ENCODE assay signal across 1 cellular context in the genomic region with DNA sequence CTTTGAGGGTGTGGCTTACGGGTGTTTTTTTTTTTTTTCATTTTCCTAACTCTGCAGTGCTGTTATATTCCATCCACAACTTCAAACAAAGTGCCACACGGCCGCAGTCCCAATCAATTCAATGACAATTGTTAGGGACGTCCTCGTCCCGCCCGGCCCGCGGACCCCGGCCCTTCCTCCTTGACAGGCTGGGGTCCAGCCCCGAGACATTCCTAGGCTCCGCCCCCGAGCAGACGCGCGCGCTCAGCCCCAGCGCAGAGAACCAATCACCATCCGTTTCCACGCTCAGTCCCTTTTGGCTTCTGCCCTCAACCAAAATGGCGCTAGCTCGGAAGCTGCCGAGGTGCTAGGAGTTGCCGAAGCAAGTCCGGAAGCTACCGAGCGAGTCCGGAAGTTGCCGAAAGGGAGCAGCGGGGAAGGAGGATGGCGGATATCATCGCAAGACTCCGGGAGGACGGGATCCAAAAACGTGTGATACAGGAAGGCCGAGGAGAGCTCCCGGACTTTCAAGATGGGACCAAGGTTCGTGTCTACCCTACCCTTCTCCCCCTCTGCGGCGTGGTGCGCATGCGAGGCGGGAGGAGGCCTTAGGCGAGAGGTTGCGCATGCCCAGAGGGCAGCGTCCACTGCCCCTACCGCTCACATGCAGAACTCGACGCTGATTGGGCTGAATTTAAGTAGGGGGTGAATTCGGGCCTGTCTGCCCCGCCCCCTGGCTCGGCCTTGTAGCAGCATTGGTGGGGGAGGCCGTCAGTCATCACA.
A peak's percentile ranks its signal among the peaks of the same experiment; 100 is the strongest.
TF ChIP-seq lines count a peak whose summit lies in the region.

TSS of gene AIP (plus strand) at position 291 of the 762 bp plus-strand sequence. CDS start at position 424, 133 bp downstream.

TF ChIP-seq in K562, 482 proteins besides CTCF, POLR2A, EP300 and RAD21 (continued from another document and continues in another):
- 0 out of 2 replicates have a peak, but pooled peaks have one; percentile 15 for TF ChIP-seq GMEB1 (CRISPR knock-in tag; IDR thresholded peaks at IDR 0.05)
- no peak for TF ChIP-seq NBN (IDR thresholded peaks at IDR 0.05; ENCODE audit: low read depth)
- TF ChIP-seq ZNF551 (CRISPR knock-in tag; IDR thresholded peaks at IDR 0.05) = no peak
- no peak for TF ChIP-seq ZNF146 (CRISPR knock-in tag; IDR thresholded peaks at IDR 0.05; ENCODE audit: unreplicated experiment)
- no peak for TF ChIP-seq GTF2E2 (tag; IDR thresholded peaks at IDR 0.05)
- TF ChIP-seq CBX1 (IDR thresholded peaks at IDR 0.05; ENCODE audit: low read depth) = peak; percentile 92
- TF ChIP-seq SP2 (IDR thresholded peaks at IDR 0.05; ENCODE audit: extremely low read depth, low read depth, low read length, poor library complexity, severe bottlenecking) = peak; percentile 60
- no peak for TF ChIP-seq TAF9B (IDR thresholded peaks at IDR 0.05; ENCODE audit: partially characterized antibody)
- TF ChIP-seq BRF1 (IDR thresholded peaks at IDR 0.05; ENCODE audit: borderline replicate concordance, extremely low read depth, insufficient read length) = no peak
- TF ChIP-seq, protein P1, sequence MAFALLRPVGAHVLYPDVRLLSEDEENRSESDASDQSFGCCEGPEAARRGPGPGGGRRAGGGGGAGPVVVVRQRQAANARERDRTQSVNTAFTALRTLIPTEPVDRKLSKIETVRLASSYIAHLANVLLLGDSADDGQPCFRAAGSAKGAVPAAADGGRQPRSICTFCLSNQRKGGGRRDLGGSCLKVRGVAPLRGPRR (CRISPR knock-in tag; IDR thresholded peaks at IDR 0.05) = no peak
- TF ChIP-seq ZBTB17 (CRISPR knock-in tag; IDR thresholded peaks at IDR 0.05) = peak; percentile 88; the same call in 1 of the 2 replicates
- TF ChIP-seq SREBF2 (CRISPR knock-in tag; IDR thresholded peaks at IDR 0.05) = no peak
- no peak for TF ChIP-seq ZNF436 (CRISPR knock-in tag; IDR thresholded peaks at IDR 0.05)
- TF ChIP-seq GABPA (tag; conservative IDR thresholded peaks at IDR 0.05; ENCODE audit: low read depth) = peak; percentile 77
- TF ChIP-seq ZNF134 (CRISPR knock-in tag; conservative IDR thresholded peaks at IDR 0.05) = no peak
- TF ChIP-seq ZNF511 (CRISPR knock-in tag; IDR thresholded peaks at IDR 0.05) = peak; percentile 100
- TF ChIP-seq ZNF224 (CRISPR knock-in tag; IDR thresholded peaks at IDR 0.05) = peak; percentile 97
- TF ChIP-seq DIDO1 (tag; IDR thresholded peaks at IDR 0.05; ENCODE audit: low read depth) = no peak
- TF ChIP-seq, protein P2, sequence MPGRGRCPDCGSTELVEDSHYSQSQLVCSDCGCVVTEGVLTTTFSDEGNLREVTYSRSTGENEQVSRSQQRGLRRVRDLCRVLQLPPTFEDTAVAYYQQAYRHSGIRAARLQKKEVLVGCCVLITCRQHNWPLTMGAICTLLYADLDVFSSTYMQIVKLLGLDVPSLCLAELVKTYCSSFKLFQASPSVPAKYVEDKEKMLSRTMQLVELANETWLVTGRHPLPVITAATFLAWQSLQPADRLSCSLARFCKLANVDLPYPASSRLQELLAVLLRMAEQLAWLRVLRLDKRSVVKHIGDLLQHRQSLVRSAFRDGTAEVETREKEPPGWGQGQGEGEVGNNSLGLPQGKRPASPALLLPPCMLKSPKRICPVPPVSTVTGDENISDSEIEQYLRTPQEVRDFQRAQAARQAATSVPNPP (IDR thresholded peaks at IDR 0.05; ENCODE audit: borderline replicate concordance, insufficient read depth, insufficient read length) = no peak
- no peak for TF ChIP-seq LARP7 (IDR thresholded peaks at IDR 0.05)
- TF ChIP-seq KLF10 (CRISPR knock-in tag; IDR thresholded peaks at IDR 0.05) = no peak
- TF ChIP-seq, protein P3, sequence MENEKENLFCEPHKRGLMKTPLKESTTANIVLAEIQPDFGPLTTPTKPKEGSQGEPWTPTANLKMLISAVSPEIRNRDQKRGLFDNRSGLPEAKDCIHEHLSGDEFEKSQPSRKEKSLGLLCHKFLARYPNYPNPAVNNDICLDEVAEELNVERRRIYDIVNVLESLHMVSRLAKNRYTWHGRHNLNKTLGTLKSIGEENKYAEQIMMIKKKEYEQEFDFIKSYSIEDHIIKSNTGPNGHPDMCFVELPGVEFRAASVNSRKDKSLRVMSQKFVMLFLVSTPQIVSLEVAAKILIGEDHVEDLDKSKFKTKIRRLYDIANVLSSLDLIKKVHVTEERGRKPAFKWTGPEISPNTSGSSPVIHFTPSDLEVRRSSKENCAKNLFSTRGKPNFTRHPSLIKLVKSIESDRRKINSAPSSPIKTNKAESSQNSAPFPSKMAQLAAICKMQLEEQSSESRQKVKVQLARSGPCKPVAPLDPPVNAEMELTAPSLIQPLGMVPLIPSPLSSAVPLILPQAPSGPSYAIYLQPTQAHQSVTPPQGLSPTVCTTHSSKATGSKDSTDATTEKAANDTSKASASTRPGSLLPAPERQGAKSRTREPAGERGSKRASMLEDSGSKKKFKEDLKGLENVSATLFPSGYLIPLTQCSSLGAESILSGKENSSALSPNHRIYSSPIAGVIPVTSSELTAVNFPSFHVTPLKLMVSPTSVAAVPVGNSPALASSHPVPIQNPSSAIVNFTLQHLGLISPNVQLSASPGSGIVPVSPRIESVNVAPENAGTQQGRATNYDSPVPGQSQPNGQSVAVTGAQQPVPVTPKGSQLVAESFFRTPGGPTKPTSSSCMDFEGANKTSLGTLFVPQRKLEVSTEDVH (IDR thresholded peaks at IDR 0.05; ENCODE audit: low read depth, partially characterized antibody) = peak; percentile 20
- TF ChIP-seq, protein P4, sequence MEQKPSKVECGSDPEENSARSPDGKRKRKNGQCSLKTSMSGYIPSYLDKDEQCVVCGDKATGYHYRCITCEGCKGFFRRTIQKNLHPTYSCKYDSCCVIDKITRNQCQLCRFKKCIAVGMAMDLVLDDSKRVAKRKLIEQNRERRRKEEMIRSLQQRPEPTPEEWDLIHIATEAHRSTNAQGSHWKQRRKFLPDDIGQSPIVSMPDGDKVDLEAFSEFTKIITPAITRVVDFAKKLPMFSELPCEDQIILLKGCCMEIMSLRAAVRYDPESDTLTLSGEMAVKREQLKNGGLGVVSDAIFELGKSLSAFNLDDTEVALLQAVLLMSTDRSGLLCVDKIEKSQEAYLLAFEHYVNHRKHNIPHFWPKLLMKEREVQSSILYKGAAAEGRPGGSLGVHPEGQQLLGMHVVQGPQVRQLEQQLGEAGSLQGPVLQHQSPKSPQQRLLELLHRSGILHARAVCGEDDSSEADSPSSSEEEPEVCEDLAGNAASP (IDR thresholded peaks at IDR 0.05) = no peak
- no peak for TF ChIP-seq CHCHD3 (CRISPR knock-in tag; IDR thresholded peaks at IDR 0.05)
- TF ChIP-seq ZZZ3 (IDR thresholded peaks at IDR 0.05) = 0 out of 2 replicates have a peak, but pooled peaks have one; percentile 31
- TF ChIP-seq, protein P5, sequence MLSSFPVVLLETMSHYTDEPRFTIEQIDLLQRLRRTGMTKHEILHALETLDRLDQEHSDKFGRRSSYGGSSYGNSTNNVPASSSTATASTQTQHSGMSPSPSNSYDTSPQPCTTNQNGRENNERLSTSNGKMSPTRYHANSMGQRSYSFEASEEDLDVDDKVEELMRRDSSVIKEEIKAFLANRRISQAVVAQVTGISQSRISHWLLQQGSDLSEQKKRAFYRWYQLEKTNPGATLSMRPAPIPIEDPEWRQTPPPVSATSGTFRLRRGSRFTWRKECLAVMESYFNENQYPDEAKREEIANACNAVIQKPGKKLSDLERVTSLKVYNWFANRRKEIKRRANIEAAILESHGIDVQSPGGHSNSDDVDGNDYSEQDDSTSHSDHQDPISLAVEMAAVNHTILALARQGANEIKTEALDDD (IDR thresholded peaks at IDR 0.05) = no peak
- peak; percentile 93 for TF ChIP-seq E2F4 (CRISPR knock-in tag; IDR thresholded peaks at IDR 0.05; ENCODE audit: low read depth)
- no peak for TF ChIP-seq ZMIZ1 (IDR thresholded peaks at IDR 0.05; ENCODE audit: low read depth in 2 of 2, low read length in 2 of 2)
- TF ChIP-seq SFPQ (IDR thresholded peaks at IDR 0.05; ENCODE audit: low read depth, low read length) = no peak
- TF ChIP-seq SMARCA5 (IDR thresholded peaks at IDR 0.05) = no peak
- TF ChIP-seq HEY1 (CRISPR knock-in tag; IDR thresholded peaks at IDR 0.05; ENCODE audit: borderline replicate concordance) = no peak
- no peak for TF ChIP-seq ARHGAP35 (IDR thresholded peaks at IDR 0.05; ENCODE audit: partially characterized antibody)
- TF ChIP-seq NUFIP1 (IDR thresholded peaks at IDR 0.05; ENCODE audit: partially characterized antibody) = no peak
- TF ChIP-seq ZNF253 (CRISPR knock-in tag; conservative IDR thresholded peaks at IDR 0.05) = no peak
- TF ChIP-seq, protein P6, sequence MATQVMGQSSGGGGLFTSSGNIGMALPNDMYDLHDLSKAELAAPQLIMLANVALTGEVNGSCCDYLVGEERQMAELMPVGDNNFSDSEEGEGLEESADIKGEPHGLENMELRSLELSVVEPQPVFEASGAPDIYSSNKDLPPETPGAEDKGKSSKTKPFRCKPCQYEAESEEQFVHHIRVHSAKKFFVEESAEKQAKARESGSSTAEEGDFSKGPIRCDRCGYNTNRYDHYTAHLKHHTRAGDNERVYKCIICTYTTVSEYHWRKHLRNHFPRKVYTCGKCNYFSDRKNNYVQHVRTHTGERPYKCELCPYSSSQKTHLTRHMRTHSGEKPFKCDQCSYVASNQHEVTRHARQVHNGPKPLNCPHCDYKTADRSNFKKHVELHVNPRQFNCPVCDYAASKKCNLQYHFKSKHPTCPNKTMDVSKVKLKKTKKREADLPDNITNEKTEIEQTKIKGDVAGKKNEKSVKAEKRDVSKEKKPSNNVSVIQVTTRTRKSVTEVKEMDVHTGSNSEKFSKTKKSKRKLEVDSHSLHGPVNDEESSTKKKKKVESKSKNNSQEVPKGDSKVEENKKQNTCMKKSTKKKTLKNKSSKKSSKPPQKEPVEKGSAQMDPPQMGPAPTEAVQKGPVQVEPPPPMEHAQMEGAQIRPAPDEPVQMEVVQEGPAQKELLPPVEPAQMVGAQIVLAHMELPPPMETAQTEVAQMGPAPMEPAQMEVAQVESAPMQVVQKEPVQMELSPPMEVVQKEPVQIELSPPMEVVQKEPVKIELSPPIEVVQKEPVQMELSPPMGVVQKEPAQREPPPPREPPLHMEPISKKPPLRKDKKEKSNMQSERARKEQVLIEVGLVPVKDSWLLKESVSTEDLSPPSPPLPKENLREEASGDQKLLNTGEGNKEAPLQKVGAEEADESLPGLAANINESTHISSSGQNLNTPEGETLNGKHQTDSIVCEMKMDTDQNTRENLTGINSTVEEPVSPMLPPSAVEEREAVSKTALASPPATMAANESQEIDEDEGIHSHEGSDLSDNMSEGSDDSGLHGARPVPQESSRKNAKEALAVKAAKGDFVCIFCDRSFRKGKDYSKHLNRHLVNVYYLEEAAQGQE (CRISPR knock-in tag; IDR thresholded peaks at IDR 0.05; ENCODE audit: low read depth) = peak; percentile 54; the same call in 1 of the 2 replicates
